In the genomic region with DNA sequence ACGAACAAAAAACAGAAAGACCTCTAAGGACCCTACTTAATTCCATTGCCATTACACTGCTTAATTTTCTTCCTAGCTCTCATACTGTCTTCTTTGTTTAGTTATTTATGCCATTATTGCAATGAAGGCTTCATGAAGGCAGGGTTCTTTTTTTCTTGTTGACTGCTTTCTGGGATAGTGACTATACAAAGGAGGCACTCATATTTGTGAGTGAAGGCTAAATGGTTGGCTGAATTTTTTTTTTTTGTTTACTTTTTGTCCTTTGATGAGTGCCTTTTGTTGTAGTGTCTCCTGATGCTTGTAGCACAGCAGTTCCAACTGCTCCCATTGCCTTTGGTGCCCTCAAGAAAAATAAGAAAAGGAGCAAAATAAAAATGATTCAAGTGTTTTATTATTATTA, we compare ENCODE assay signal across 1 cellular context.
TF ChIP-seq lines count a peak whose summit lies in the region.

No MANE protein-coding gene starts in this region.

TF ChIP-seq in HepG2, 621 proteins besides CTCF, POLR2A, EP300 and RAD21 (continued from another document and continues in another):
- TF ChIP-seq, protein P1, sequence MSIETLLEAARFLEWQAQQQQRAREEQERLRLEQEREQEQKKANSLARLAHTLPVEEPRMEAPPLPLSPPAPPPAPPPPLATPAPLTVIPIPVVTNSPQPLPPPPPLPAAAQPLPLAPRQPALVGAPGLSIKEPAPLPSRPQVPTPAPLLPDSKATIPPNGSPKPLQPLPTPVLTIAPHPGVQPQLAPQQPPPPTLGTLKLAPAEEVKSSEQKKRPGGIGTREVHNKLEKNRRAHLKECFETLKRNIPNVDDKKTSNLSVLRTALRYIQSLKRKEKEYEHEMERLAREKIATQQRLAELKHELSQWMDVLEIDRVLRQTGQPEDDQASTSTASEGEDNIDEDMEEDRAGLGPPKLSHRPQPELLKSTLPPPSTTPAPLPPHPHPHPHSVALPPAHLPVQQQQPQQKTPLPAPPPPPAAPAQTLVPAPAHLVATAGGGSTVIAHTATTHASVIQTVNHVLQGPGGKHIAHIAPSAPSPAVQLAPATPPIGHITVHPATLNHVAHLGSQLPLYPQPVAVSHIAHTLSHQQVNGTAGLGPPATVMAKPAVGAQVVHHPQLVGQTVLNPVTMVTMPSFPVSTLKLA (IDR thresholded peaks at IDR 0.05): no peak
- TF ChIP-seq SOX6 (IDR thresholded peaks at IDR 0.05) (no peak), SOX6 (CRISPR knock-in tag; IDR thresholded peaks at IDR 0.05) (peak; percentile 61), NFIC (IDR thresholded peaks at IDR 0.05; ENCODE audit: low read length) (peak; percentile 29; the same call in 1 of the 2 replicates), DPF2 (CRISPR knock-in tag; IDR thresholded peaks at IDR 0.05; ENCODE audit: borderline replicate concordance, low read depth) (no peak), CHD4 (IDR thresholded peaks at IDR 0.05; ENCODE audit: borderline replicate concordance, low read length) (no peak), SAP130 (CRISPR knock-in tag; IDR thresholded peaks at IDR 0.05; ENCODE audit: low read depth) (peak; percentile 57; the same call in 1 of the 2 replicates), SMAD3 (CRISPR knock-in tag; IDR thresholded peaks at IDR 0.05) (no peak), BCL6 (CRISPR knock-in tag; IDR thresholded peaks at IDR 0.05) (no peak), ARNTL (CRISPR knock-in tag; IDR thresholded peaks at IDR 0.05) (no peak), NR2F6 (IDR thresholded peaks at IDR 0.05) (0 out of 2 replicates have a peak, but pooled peaks have one; percentile 21), NR2F6 (CRISPR knock-in tag; IDR thresholded peaks at IDR 0.05) (no peak; the same call in 1 of the 2 replicates), SOX13 (IDR thresholded peaks at IDR 0.05) (no peak), SOX13 (CRISPR knock-in tag; conservative IDR thresholded peaks at IDR 0.05 in 1 of 2, IDR thresholded peaks at IDR 0.05 in 1 of 2) (peak in 1 of 2 experiments; percentile 86; a peak in 2 of 4 replicates), ZNF12 (CRISPR knock-in tag; IDR thresholded peaks at IDR 0.05) (peak; percentile 99), SOX5 (CRISPR knock-in tag; IDR thresholded peaks at IDR 0.05; ENCODE audit: borderline replicate concordance) (peak; percentile 76; the same call in 1 of the 2 replicates), FOXA1 (IDR thresholded peaks at IDR 0.05) (no peak), FOXA1 (CRISPR knock-in tag; IDR thresholded peaks at IDR 0.05) (0 out of 2 replicates have a peak, but pooled peaks have one; percentile 18), PCBP2 (optimal IDR thresholded peaks at IDR 0.05; ENCODE audit: low read depth, low read length, poor library complexity, severe bottlenecking) (no peak), ZNF460 (CRISPR knock-in tag; IDR thresholded peaks at IDR 0.05; ENCODE audit: borderline replicate concordance) (no peak), ZNF780A (CRISPR knock-in tag; IDR thresholded peaks at IDR 0.05) (no peak), SCMH1 (CRISPR knock-in tag; IDR thresholded peaks at IDR 0.05; ENCODE audit: borderline replicate concordance) (no peak), CEBPG (CRISPR knock-in tag; IDR thresholded peaks at IDR 0.05) (0 out of 2 replicates have a peak, but pooled peaks have one; percentile 9), CBFB (CRISPR knock-in tag; IDR thresholded peaks at IDR 0.05) (no peak), CREM (IDR thresholded peaks at IDR 0.05) (0 out of 2 replicates have a peak, but pooled peaks have one; percentile 23), CREM (CRISPR knock-in tag; IDR thresholded peaks at IDR 0.05) (no peak), ZNF724P (CRISPR knock-in tag; IDR thresholded peaks at IDR 0.05; ENCODE audit: borderline replicate concordance) (no peak), ZNF883 (CRISPR knock-in tag; IDR thresholded peaks at IDR 0.05; ENCODE audit: not compliant biosample characterization) (no peak)
- TF ChIP-seq, protein P2, sequence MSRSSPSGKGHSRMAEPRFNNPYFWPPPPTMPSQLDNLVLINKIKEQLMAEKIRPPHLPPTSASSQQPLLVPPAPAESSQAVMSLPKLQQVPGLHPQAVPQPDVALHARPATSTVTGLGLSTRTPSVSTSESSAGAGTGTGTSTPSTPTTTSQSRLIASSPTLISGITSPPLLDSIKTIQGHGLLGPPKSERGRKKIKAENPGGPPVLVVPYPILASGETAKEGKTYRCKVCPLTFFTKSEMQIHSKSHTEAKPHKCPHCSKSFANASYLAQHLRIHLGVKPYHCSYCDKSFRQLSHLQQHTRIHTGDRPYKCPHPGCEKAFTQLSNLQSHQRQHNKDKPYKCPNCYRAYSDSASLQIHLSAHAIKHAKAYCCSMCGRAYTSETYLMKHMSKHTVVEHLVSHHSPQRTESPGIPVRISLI (CRISPR knock-in tag; IDR thresholded peaks at IDR 0.05; ENCODE audit: borderline replicate concordance): peak; percentile 91
- TF ChIP-seq, protein P3, sequence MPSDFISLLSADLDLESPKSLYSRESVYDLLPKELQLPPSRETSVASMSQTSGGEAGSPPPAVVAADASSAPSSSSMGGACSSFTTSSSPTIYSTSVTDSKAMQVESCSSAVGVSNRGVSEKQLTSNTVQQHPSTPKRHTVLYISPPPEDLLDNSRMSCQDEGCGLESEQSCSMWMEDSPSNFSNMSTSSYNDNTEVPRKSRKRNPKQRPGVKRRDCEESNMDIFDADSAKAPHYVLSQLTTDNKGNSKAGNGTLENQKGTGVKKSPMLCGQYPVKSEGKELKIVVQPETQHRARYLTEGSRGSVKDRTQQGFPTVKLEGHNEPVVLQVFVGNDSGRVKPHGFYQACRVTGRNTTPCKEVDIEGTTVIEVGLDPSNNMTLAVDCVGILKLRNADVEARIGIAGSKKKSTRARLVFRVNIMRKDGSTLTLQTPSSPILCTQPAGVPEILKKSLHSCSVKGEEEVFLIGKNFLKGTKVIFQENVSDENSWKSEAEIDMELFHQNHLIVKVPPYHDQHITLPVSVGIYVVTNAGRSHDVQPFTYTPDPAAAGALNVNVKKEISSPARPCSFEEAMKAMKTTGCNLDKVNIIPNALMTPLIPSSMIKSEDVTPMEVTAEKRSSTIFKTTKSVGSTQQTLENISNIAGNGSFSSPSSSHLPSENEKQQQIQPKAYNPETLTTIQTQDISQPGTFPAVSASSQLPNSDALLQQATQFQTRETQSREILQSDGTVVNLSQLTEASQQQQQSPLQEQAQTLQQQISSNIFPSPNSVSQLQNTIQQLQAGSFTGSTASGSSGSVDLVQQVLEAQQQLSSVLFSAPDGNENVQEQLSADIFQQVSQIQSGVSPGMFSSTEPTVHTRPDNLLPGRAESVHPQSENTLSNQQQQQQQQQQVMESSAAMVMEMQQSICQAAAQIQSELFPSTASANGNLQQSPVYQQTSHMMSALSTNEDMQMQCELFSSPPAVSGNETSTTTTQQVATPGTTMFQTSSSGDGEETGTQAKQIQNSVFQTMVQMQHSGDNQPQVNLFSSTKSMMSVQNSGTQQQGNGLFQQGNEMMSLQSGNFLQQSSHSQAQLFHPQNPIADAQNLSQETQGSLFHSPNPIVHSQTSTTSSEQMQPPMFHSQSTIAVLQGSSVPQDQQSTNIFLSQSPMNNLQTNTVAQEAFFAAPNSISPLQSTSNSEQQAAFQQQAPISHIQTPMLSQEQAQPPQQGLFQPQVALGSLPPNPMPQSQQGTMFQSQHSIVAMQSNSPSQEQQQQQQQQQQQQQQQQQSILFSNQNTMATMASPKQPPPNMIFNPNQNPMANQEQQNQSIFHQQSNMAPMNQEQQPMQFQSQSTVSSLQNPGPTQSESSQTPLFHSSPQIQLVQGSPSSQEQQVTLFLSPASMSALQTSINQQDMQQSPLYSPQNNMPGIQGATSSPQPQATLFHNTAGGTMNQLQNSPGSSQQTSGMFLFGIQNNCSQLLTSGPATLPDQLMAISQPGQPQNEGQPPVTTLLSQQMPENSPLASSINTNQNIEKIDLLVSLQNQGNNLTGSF (CRISPR knock-in tag; IDR thresholded peaks at IDR 0.05): no peak
- TF ChIP-seq, protein P4, sequence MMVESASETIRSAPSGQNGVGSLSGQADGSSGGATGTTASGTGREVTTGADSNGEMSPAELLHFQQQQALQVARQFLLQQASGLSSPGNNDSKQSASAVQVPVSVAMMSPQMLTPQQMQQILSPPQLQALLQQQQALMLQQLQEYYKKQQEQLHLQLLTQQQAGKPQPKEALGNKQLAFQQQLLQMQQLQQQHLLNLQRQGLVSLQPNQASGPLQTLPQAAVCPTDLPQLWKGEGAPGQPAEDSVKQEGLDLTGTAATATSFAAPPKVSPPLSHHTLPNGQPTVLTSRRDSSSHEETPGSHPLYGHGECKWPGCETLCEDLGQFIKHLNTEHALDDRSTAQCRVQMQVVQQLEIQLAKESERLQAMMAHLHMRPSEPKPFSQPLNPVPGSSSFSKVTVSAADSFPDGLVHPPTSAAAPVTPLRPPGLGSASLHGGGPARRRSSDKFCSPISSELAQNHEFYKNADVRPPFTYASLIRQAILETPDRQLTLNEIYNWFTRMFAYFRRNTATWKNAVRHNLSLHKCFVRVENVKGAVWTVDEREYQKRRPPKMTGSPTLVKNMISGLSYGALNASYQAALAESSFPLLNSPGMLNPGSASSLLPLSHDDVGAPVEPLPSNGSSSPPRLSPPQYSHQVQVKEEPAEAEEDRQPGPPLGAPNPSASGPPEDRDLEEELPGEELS (CRISPR knock-in tag; IDR thresholded peaks at IDR 0.05): peak; percentile 59; the same call in 1 of the 2 replicates
- TF ChIP-seq, protein P5, sequence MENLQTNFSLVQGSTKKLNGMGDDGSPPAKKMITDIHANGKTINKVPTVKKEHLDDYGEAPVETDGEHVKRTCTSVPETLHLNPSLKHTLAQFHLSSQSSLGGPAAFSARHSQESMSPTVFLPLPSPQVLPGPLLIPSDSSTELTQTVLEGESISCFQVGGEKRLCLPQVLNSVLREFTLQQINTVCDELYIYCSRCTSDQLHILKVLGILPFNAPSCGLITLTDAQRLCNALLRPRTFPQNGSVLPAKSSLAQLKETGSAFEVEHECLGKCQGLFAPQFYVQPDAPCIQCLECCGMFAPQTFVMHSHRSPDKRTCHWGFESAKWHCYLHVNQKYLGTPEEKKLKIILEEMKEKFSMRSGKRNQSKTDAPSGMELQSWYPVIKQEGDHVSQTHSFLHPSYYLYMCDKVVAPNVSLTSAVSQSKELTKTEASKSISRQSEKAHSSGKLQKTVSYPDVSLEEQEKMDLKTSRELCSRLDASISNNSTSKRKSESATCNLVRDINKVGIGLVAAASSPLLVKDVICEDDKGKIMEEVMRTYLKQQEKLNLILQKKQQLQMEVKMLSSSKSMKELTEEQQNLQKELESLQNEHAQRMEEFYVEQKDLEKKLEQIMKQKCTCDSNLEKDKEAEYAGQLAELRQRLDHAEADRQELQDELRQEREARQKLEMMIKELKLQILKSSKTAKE (CRISPR knock-in tag; IDR thresholded peaks at IDR 0.05; ENCODE audit: borderline replicate concordance): no peak
- TF ChIP-seq, protein P6, sequence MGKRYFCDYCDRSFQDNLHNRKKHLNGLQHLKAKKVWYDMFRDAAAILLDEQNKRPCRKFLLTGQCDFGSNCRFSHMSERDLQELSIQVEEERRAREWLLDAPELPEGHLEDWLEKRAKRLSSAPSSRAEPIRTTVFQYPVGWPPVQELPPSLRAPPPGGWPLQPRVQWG (CRISPR knock-in tag; IDR thresholded peaks at IDR 0.05; ENCODE audit: borderline replicate concordance, low read depth): no peak
- TF ChIP-seq, protein P7, sequence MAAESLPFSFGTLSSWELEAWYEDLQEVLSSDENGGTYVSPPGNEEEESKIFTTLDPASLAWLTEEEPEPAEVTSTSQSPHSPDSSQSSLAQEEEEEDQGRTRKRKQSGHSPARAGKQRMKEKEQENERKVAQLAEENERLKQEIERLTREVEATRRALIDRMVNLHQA (CRISPR knock-in tag; IDR thresholded peaks at IDR 0.05): no peak
- TF ChIP-seq, protein P8, sequence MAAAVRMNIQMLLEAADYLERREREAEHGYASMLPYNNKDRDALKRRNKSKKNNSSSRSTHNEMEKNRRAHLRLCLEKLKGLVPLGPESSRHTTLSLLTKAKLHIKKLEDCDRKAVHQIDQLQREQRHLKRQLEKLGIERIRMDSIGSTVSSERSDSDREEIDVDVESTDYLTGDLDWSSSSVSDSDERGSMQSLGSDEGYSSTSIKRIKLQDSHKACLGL (CRISPR knock-in tag; IDR thresholded peaks at IDR 0.05): no peak
- TF ChIP-seq, protein P9, sequence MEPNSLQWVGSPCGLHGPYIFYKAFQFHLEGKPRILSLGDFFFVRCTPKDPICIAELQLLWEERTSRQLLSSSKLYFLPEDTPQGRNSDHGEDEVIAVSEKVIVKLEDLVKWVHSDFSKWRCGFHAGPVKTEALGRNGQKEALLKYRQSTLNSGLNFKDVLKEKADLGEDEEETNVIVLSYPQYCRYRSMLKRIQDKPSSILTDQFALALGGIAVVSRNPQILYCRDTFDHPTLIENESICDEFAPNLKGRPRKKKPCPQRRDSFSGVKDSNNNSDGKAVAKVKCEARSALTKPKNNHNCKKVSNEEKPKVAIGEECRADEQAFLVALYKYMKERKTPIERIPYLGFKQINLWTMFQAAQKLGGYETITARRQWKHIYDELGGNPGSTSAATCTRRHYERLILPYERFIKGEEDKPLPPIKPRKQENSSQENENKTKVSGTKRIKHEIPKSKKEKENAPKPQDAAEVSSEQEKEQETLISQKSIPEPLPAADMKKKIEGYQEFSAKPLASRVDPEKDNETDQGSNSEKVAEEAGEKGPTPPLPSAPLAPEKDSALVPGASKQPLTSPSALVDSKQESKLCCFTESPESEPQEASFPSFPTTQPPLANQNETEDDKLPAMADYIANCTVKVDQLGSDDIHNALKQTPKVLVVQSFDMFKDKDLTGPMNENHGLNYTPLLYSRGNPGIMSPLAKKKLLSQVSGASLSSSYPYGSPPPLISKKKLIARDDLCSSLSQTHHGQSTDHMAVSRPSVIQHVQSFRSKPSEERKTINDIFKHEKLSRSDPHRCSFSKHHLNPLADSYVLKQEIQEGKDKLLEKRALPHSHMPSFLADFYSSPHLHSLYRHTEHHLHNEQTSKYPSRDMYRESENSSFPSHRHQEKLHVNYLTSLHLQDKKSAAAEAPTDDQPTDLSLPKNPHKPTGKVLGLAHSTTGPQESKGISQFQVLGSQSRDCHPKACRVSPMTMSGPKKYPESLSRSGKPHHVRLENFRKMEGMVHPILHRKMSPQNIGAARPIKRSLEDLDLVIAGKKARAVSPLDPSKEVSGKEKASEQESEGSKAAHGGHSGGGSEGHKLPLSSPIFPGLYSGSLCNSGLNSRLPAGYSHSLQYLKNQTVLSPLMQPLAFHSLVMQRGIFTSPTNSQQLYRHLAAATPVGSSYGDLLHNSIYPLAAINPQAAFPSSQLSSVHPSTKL (CRISPR knock-in tag; IDR thresholded peaks at IDR 0.05): peak; percentile 52
